Comparison of ENCODE assay signal across 8 cellular contexts in genomic region chr14:76151398-76152332, GRCh38. TPM values are rescaled to one million over a fixed set of nuclear protein-coding genes. Genes with fewer than 3 reads are reported as not detected.
DNase-seq lines count a peak whose midpoint lies in the region; ATAC-seq and TF ChIP-seq lines count a peak whose summit lies in the region.

Gene GPATCH2L (plus strand): TSS chr14:76151922. CDS start chr14:76154364, 2,442 bp downstream.

- DNase-seq in DMS 273 treated with DMSO at 0.1 percent for 48 hours (lab: John Stamatoyannopoulos, UW) (peak; percentile 68), HuH-7 (ENCODE audit: low spot score) (peak; percentile 94), OCI-LY7 (ENCODE audit: low spot score) (peak; percentile 94), activated T-cell treated with anti-CD3 and anti-CD28 coated beads for 24 hours (ENCODE audit: low read depth) (peak; percentile 98), epithelial cell of prostate (ENCODE audit: low read depth, low spot score) (peak; percentile 27), mucosa of gallbladder (ENCODE audit: low spot score) (peak; percentile 94)
- DNase-seq in stimulated activated CD8-positive, alpha-beta memory T cell treated with anti-CD3 and anti-CD28 coated beads, Interleukin-4, amount 100 ng/mL, for 24 hours (ENCODE audit: low read depth): peak; percentile 99

- intact Hi-C loops in OCI-LY7 (cut with micrococcal nuclease; ENCODE audit: unreplicated experiment): no loop called here

- H3K9me3 ChIP-seq in OCI-LY7 (ENCODE audit: low read length): 0 out of 2 replicates have a peak, but pooled peaks cover 5% of the 10 kb centered on the region

- BruUV-seq in OCI-LY7 (replicated peaks; lab: Mats Ljungman, UMichigan): TSS peak; percentile 68

- peaks cover 27% of the 10 kb centered on the region for H3K36me3 ChIP-seq in OCI-LY7 (ENCODE audit: insufficient read depth, low read length)

- peak within 1 kb of the TSS; percentile 92 for H3K4me2 ChIP-seq in OCI-LY7 (ENCODE audit: low read length)

- no peak for TF ChIP-seq CTCF in OCI-LY7 (conservative IDR thresholded peaks at IDR 0.05; ENCODE audit: low read length)

- peaks cover 47% of the 10 kb centered on the region for H3K4me1 ChIP-seq in OCI-LY7 (ENCODE audit: insufficient read depth, low read length, poor library complexity, severe bottlenecking)

- CTCF ChIA-PET in OCI-LY7 (lab: Charles Lee; ENCODE audit: unreplicated experiment): no interaction called here

- H2AFZ ChIP-seq in OCI-LY7 (ENCODE audit: low read length): peak within 1 kb of the TSS; percentile 93

- H4K20me1 ChIP-seq in OCI-LY7 (ENCODE audit: insufficient read depth, low read length): peaks cover 28% of the 10 kb centered on the region

- POLR2A ChIA-PET in OCI-LY7 (lab: Charles Lee): interaction anchor here (0.8 to 1.5 kb wide), 2 partner anchors 9 to 14 kb away, joined by 4 to 5 read pairs; no protein-coding TSS in a partner anchor

- peak within 1 kb of the TSS; percentile 93 for H3K4me3 ChIP-seq in OCI-LY7 (ENCODE audit: low read depth, low read length, poor library complexity, severe bottlenecking)

- H3K27ac ChIP-seq in OCI-LY7 (ENCODE audit: low read depth, low read length, poor library complexity, severe bottlenecking) (peak within 1 kb of the TSS; percentile 75), epithelial cell of prostate (peak within 1 kb of the TSS; percentile 85)

- no peaks in the 10 kb centered on the region for H3K9me2 ChIP-seq in OCI-LY7 (ENCODE audit: insufficient read depth, low read length)

- peaks cover 47% of the 10 kb centered on the region for H3K79me2 ChIP-seq in OCI-LY7 (ENCODE audit: insufficient read depth, low read depth, low read length)

- ATAC-seq in GM21515 (IDR thresholded peaks at IDR 0.05; ENCODE audit: unreplicated experiment): peak; percentile 86

RNA-seq across cellular contexts. Expression of gene GPATCH2L, which starts in this region (rescaled TPM):
- total RNA-seq in OCI-LY7 (2014; rRNA removed; shearing (Covaris generic)): 41.9 and 70.4 TPM in 2 replicates
- total RNA-seq in OCI-LY7 (2022) (59.0 and 67.2 TPM in 2 replicates), mucosa of gallbladder (43.5 TPM)

Comparison
In these comparisons a context has a peak if more than half of its experiments do, and no peak if none do; other contexts are left out.
1. Peak in every context shown above with its lines: DNase-seq, ATAC-seq, H3K4me3 ChIP-seq and H3K27ac ChIP-seq.
2. DNase-seq: peak in every context shown above with its lines; median percentile 99 in stimulated activated CD8-positive, alpha-beta memory T cell treated with anti-CD3 and anti-CD28 coated beads, Interleukin-4, amount 100 ng/mL, for 24 hours; 98 in activated T-cell treated with anti-CD3 and anti-CD28 coated beads for 24 hours; 94 in HuH-7; 94 in OCI-LY7; 94 in mucosa of gallbladder; 68 in DMS 273 treated with DMSO at 0.1 percent for 48 hours; 27 in epithelial cell of prostate.